In the genomic region with DNA sequence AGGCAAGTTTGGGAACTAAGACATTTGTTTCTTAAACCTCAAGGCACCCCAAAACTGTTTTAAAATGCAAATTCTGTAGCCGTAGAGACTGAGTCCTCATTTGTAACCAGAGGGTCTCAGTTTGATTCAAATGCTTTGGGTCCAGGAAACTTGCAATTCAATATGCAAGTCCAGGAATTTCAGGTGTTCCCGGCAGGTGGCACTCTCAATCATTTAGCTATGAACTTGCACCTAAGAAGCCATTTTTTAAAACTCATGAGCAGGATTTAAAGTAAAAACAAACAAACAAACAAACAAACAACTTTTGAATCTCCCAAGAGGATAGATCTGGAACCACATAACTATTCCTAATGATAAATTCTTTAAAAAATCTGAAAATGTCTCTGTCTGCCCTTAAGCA, we compare ENCODE assay signal across 8 cellular contexts. TPM values are rescaled to one million over a fixed set of nuclear protein-coding genes. Genes with fewer than 3 reads are reported as not detected.
A peak's percentile ranks its signal among the peaks of the same experiment; 100 is the strongest.
DNase-seq lines count a peak whose midpoint lies in the region; TF ChIP-seq lines count a peak whose summit lies in the region.

No MANE protein-coding gene starts in this region.

- TF ChIP-seq CTCF in mesothelial cell of epicardium (IDR thresholded peaks at IDR 0.05; ENCODE audit: unreplicated experiment) (peak; percentile 21), RWPE1 (conservative IDR thresholded peaks at IDR 0.05; ENCODE audit: low read depth) (no peak), tibial nerve (IDR thresholded peaks at IDR 0.05) (no peak)

- CTCF ChIA-PET in activated CD4-positive, alpha-beta memory T cell treated with anti-CD3 and anti-CD28 coated beads for 36 hours (lab: Charles Lee): interaction anchor here (1.0 to 4.1 kb wide), 7 partner anchors 11 to 192 kb away, joined by 3 to 26 read pairs (median 5); no protein-coding TSS in a partner anchor
- CTCF ChIA-PET in RWPE1 (lab: Yijun Ruan, JAX): interaction anchor here (1.5 to 1.9 kb wide), 3 partner anchors 98 to 192 kb away, joined by 7 to 12 read pairs (median 9); no protein-coding TSS in a partner anchor

- H3K4me3 ChIP-seq in tibial nerve (no peak overlapping the region), Karpas-422 (ENCODE audit: low read length) (no peak overlapping the region)

- TF ChIP-seq POLR2A in tibial nerve (IDR thresholded peaks at IDR 0.05): no peak

- no peak overlapping the region for H3K9ac ChIP-seq in Karpas-422 (ENCODE audit: low read length)

- TF ChIP-seq EP300 in tibial nerve (IDR thresholded peaks at IDR 0.05): no peak

- no peak overlapping the region for H2AFZ ChIP-seq in Karpas-422 (ENCODE audit: low read length)

- H3K4me3 Mint-ChIP-seq in activated CD4-positive, alpha-beta memory T cell treated with anti-CD3 and anti-CD28 coated beads for 36 hours: no peak overlapping the region
- no peak overlapping the region for H3K4me3 Mint-ChIP-seq in mesothelial cell of epicardium

- POLR2A ChIA-PET in activated CD4-positive, alpha-beta memory T cell treated with anti-CD3 and anti-CD28 coated beads for 36 hours (lab: Charles Lee): no interaction called here
- POLR2A ChIA-PET in RWPE1 (lab: Yijun Ruan, JAX; ENCODE audit: low non-redundant PET): no interaction called here

- no peaks in the 10 kb centered on the region for H3K27me3 ChIP-seq in tibial nerve
- H3K27me3 ChIP-seq in Karpas-422 (ENCODE audit: low read length): no peaks in the 10 kb centered on the region

- no peaks in the 10 kb centered on the region for H3K9me3 Mint-ChIP-seq in activated CD4-positive, alpha-beta memory T cell treated with anti-CD3 and anti-CD28 coated beads for 36 hours
- peaks cover 6% of the 10 kb centered on the region for H3K9me3 Mint-ChIP-seq in mesothelial cell of epicardium

- no peaks in the 10 kb centered on the region for H3K79me2 ChIP-seq in Karpas-422 (ENCODE audit: low read length)

- H3K27me3 Mint-ChIP-seq in activated CD4-positive, alpha-beta memory T cell treated with anti-CD3 and anti-CD28 coated beads for 36 hours: peaks cover 24% of the 10 kb centered on the region
- H3K27me3 Mint-ChIP-seq in mesothelial cell of epicardium (ENCODE audit: low read depth): peaks cover 7% of the 10 kb centered on the region

- no peaks in the 10 kb centered on the region for H4K20me1 ChIP-seq in Karpas-422 (ENCODE audit: insufficient read depth, low read depth, low read length)

- no peaks in the 10 kb centered on the region for H3K9me2 ChIP-seq in Karpas-422 (replicated peaks; ENCODE audit: insufficient read depth, low read length)

- DNase-seq in NCI-H1694 treated with DMSO at 0.1 percent for 48 hours (lab: John Stamatoyannopoulos, UW): peak; percentile 8
- DNase-seq in NCI-H1694 (lab: John Stamatoyannopoulos, UW): no peak
- DNase-seq in HuH-7.5 (ENCODE audit: low spot score): peak; percentile 23
- DNase-seq in activated CD4-positive, alpha-beta memory T cell treated with anti-CD3 and anti-CD28 coated beads for 36 hours: peak; percentile 35
- DNase-seq in mesothelial cell of epicardium (ENCODE audit: low spot score in 2 of 2, unreplicated experiment in 2 of 2): no peak
- no peak for DNase-seq in RWPE1 (ENCODE audit: low spot score)
- no peak for DNase-seq in tibial nerve (ENCODE audit: low spot score in 2 of 2)
- no peak for DNase-seq in Karpas-422

- peaks cover 11% of the 10 kb centered on the region for H3K4me1 Mint-ChIP-seq in activated CD4-positive, alpha-beta memory T cell treated with anti-CD3 and anti-CD28 coated beads for 36 hours (ENCODE audit: low read depth)
- H3K4me1 Mint-ChIP-seq in mesothelial cell of epicardium: peaks cover 3% of the 10 kb centered on the region

- H3K4me2 ChIP-seq in Karpas-422 (ENCODE audit: low read depth, low read length, poor library complexity, severe bottlenecking): no peak overlapping the region

- H3K36me3 ChIP-seq in tibial nerve (no peaks in the 10 kb centered on the region), Karpas-422 (ENCODE audit: insufficient read depth, low read length) (no peaks in the 10 kb centered on the region)

- H3K4me1 ChIP-seq in tibial nerve (peaks cover 0 to 6% (median 2%) of the 10 kb centered on the region in 4 donors), Karpas-422 (ENCODE audit: low read length) (no peaks in the 10 kb centered on the region)

- no peak overlapping the region for H3K27ac Mint-ChIP-seq in activated CD4-positive, alpha-beta memory T cell treated with anti-CD3 and anti-CD28 coated beads for 36 hours
- no peak overlapping the region for H3K27ac Mint-ChIP-seq in mesothelial cell of epicardium

- intact Hi-C loops in activated CD4-positive, alpha-beta memory T cell treated with anti-CD3 and anti-CD28 coated beads for 36 hours (cut with micrococcal nuclease): loop anchor here (1.0 kb wide), 1 partner anchor 102 kb away; no protein-coding TSS in a partner anchor

- no peak overlapping the region for H3K27ac ChIP-seq in RWPE1
- H3K27ac ChIP-seq in tibial nerve: no peak overlapping the region
- H3K27ac ChIP-seq in Karpas-422 (ENCODE audit: low read length): no peak overlapping the region

- H3K9me3 ChIP-seq in tibial nerve (no peaks in the 10 kb centered on the region), Karpas-422 (ENCODE audit: low read length) (no peaks in the 10 kb centered on the region)

- WGBS in tibial nerve, 2 donors: 54 to 78% methylated on average over 2 of the region's 2 CpGs

- H3K36me3 Mint-ChIP-seq in activated CD4-positive, alpha-beta memory T cell treated with anti-CD3 and anti-CD28 coated beads for 36 hours: no peaks in the 10 kb centered on the region
- H3K36me3 Mint-ChIP-seq in mesothelial cell of epicardium: no peaks in the 10 kb centered on the region

RNA-seq across cellular contexts. Expression of a gene that starts 8.7 kb away (rescaled TPM):
- 1 to 10 TPM; 1.8 to 1.9 TPM for total RNA-seq in activated CD4-positive, alpha-beta memory T cell treated with anti-CD3 and anti-CD28 coated beads for 36 hours
- total RNA-seq in mesothelial cell of epicardium (2.6 to 3.1 TPM (median 2.7 TPM) in 3 replicates), tibial nerve (1 to 10 TPM; 7.1 to 9.3 (median 7.7) TPM)
- total RNA-seq in Karpas-422 (2014; rRNA removed; shearing (Covaris generic); ENCODE audit: low replicate concordance): not detected in 2 replicates

Comparison
In these comparisons a context has a peak if more than half of its experiments do, and no peak if none do; other contexts are left out.
1. DNase-seq: peak in NCI-H1694 treated with DMSO at 0.1 percent for 48 hours (single experiment), HuH-7.5 (single experiment) and activated CD4-positive, alpha-beta memory T cell treated with anti-CD3 and anti-CD28 coated beads for 36 hours (single experiment); none in NCI-H1694 (single experiment), mesothelial cell of epicardium (0 of 2), RWPE1 (single experiment), tibial nerve (0 of 2) and Karpas-422 (single experiment).